ENCODE assay signal across 12 cellular contexts in genomic region chr7:20744913-20745587, GRCh38. TPM values are rescaled to one million over a fixed set of nuclear protein-coding genes. Genes with fewer than 3 reads are reported as not detected.
DNase-seq lines count a peak whose midpoint lies in the region; FAIRE-seq and TF ChIP-seq lines count a peak whose summit lies in the region.
"Had no signal": no experiment of that assay in that cellular context is flagged by ENCODE, and none has a peak within 500 bp of the region (broad histone marks: within the 10 kb centered on the region; RNA-seq: fewer than 3 reads in every experiment).

No MANE protein-coding gene starts in this region.

- no peak overlapping the region for H3K4ac ChIP-seq in neuronal stem cell (ENCODE audit: low read length)

- H3K4me1 ChIP-seq in PC-9 (replicated peaks; ENCODE audit: insufficient read depth): no peaks in the 10 kb centered on the region; the same call in 1 of the 2 replicates
- H3K4me1 ChIP-seq in keratinocyte (ENCODE audit: control insufficient read depth, extremely low read depth, insufficient read depth, low read length): no peaks in the 10 kb centered on the region
- H3K4me1 ChIP-seq in neuronal stem cell (ENCODE audit: control insufficient read depth in 2 of 2, insufficient read depth in 1 of 2, low read depth in 1 of 2, low read length in 2 of 2): peaks cover 2 to 9% of the 10 kb centered on the region in 2 donors
- no peaks in the 10 kb centered on the region for H3K4me1 ChIP-seq in stomach

- no peak overlapping the region for H2BK15ac ChIP-seq in neuronal stem cell (ENCODE audit: low read length)

- H4K8ac ChIP-seq in neuronal stem cell (ENCODE audit: low read depth, low read length): no peak overlapping the region

- H2BK12ac ChIP-seq in neuronal stem cell (ENCODE audit: low read length): no peak overlapping the region

- H2AFZ ChIP-seq in PC-9 (no peak overlapping the region), keratinocyte (ENCODE audit: control insufficient read depth, low read length) (no peak overlapping the region), neuronal stem cell (ENCODE audit: low read length) (no peak overlapping the region)

- H3K14ac ChIP-seq in neuronal stem cell (ENCODE audit: low read length): no peak overlapping the region

- H2BK5ac ChIP-seq in neuronal stem cell (ENCODE audit: low read length): no peak overlapping the region

- WGBS in neuronal stem cell (ENCODE audit: extremely low coverage in 2 of 2, insufficient read length in 2 of 2, insufficient replicate concordance in 1 of 2), 2 donors: no CpG with 5 or more reads among the region's 7 CpGs
- 41 to 54% (median 50%) methylated on average over 7 of the region's 7 CpGs for WGBS in stomach, 5 donors

- H3K27me3 ChIP-seq in PC-9 (ENCODE audit: insufficient read depth, low read depth) (no peaks in the 10 kb centered on the region), keratinocyte (ENCODE audit: control insufficient read depth, extremely low read depth, insufficient read depth, low read length) (no peaks in the 10 kb centered on the region), neuronal stem cell (ENCODE audit: control insufficient read depth in 3 of 3, insufficient read depth in 3 of 3, low read depth in 1 of 3, low read length in 3 of 3) (no peaks in the 10 kb centered on the region), stomach (no peaks in the 10 kb centered on the region)

- no peak overlapping the region for H3K18ac ChIP-seq in neuronal stem cell (ENCODE audit: low read length)

- H3K4me3 ChIP-seq in PC-9 (no peak overlapping the region), keratinocyte (ENCODE audit: control insufficient read depth in 2 of 3, extremely low read depth in 1 of 3, insufficient read depth in 2 of 3, low read depth in 1 of 3, low read length in 3 of 3) (no peak overlapping the region), neuronal stem cell (ENCODE audit: low read length in 2 of 2) (no peak overlapping the region), stomach (no peak overlapping the region)
- H3K4me3 ChIP-seq: skin epidermis had no signal

- H3K9me2 ChIP-seq in PC-9 (ENCODE audit: insufficient read depth): no peaks in the 10 kb centered on the region; the same call in 1 of the 2 replicates

- H3K79me2 ChIP-seq in PC-9 (ENCODE audit: low read depth): no peaks in the 10 kb centered on the region
- H3K79me2 ChIP-seq in keratinocyte (ENCODE audit: control insufficient read depth, insufficient read depth, low read length): no peaks in the 10 kb centered on the region

- no peak overlapping the region for H3K23ac ChIP-seq in neuronal stem cell (ENCODE audit: low read depth, low read length, poor library complexity)

- H4K91ac ChIP-seq in neuronal stem cell (ENCODE audit: low read depth, low read length, poor library complexity): no peak overlapping the region

- no peaks in the 10 kb centered on the region for H3K9me1 ChIP-seq in keratinocyte (ENCODE audit: control insufficient read depth, extremely low read depth, insufficient read depth, low read length)

- H3K9ac ChIP-seq in keratinocyte (ENCODE audit: control insufficient read depth, extremely low read depth, insufficient read depth, low read length) (no peak overlapping the region), neuronal stem cell (ENCODE audit: low read depth, low read length, poor library complexity) (no peak overlapping the region)

- H3K27ac ChIP-seq in PC-9: no peak overlapping the region
- no peak overlapping the region for H3K27ac ChIP-seq in keratinocyte (ENCODE audit: control insufficient read depth, insufficient read depth, low read length)
- H3K27ac ChIP-seq in neuronal stem cell (replicated peaks; ENCODE audit: low read length): no peak overlapping the region
- no peak overlapping the region for H3K27ac ChIP-seq in stomach
- H3K27ac ChIP-seq: skin epidermis had no signal

- no peak for FAIRE-seq in keratinocyte (lab: Jason Lieb, UNC)

- H3K79me1 ChIP-seq in neuronal stem cell (ENCODE audit: low read depth, low read length): no peaks in the 10 kb centered on the region

- CTCF ChIA-PET in PC-9 (lab: Charles Lee): no interaction called here

- dilution Hi-C loops in keratinocyte (cut with MboI; ENCODE audit: extremely low pct_ligation_motif_present, low sequenced_read_pairs): no loop called here

- TF ChIP-seq CTCF in PC-9 (conservative IDR thresholded peaks at IDR 0.05) (peak; percentile 50), keratinocyte (optimal IDR thresholded peaks at IDR 0.05 in 1 of 3, IDR thresholded peaks at IDR 0.05 in 1 of 3, conservative IDR thresholded peaks at IDR 0.05 in 1 of 3; ENCODE audit: extremely low read depth in 1 of 3, insufficient read depth in 2 of 3, low read length in 3 of 3) (peak; percentile 11 to 28 (median 23)), stomach (IDR thresholded peaks at IDR 0.05) (no peak)

- POLR2A ChIA-PET in PC-9 (lab: Charles Lee; ENCODE audit: unreplicated experiment): interaction anchor here (0.6 kb wide), 2 partner anchors 1127 to 1179 kb away, joined by 4 to 5 read pairs; no protein-coding TSS in a partner anchor

- H3K36me3 ChIP-seq in PC-9 (ENCODE audit: low read depth) (no peaks in the 10 kb centered on the region), keratinocyte (ENCODE audit: control insufficient read depth in 2 of 2, extremely low read depth in 1 of 2, insufficient read depth in 2 of 2, low read length in 2 of 2) (no peaks in the 10 kb centered on the region), neuronal stem cell (replicated peaks in 1 of 2; ENCODE audit: control insufficient read depth in 2 of 2, insufficient read depth in 2 of 2, low read length in 2 of 2) (no peaks in the 10 kb centered on the region), stomach (no peaks in the 10 kb centered on the region)

- H2AK5ac ChIP-seq in neuronal stem cell (ENCODE audit: low read depth, low read length): no peak overlapping the region

- H2BK120ac ChIP-seq in neuronal stem cell (ENCODE audit: low read depth, low read length): no peak overlapping the region

- no peak overlapping the region for H3K4me2 ChIP-seq in PC-9
- no peak overlapping the region for H3K4me2 ChIP-seq in keratinocyte (ENCODE audit: control insufficient read depth, extremely low read depth, insufficient read depth, low read depth, low read length)
- H3K4me2 ChIP-seq in neuronal stem cell (ENCODE audit: insufficient read depth, low read length, poor library complexity, severe bottlenecking): no peak overlapping the region

- DNase-seq in Daoy (ENCODE audit: low read depth): peak; percentile 55
- DNase-seq in NCI-H1092 treated with DMSO at 0.1 percent for 48 hours (lab: John Stamatoyannopoulos, UW): peak; percentile 88
- peak in 1 of 2 experiments; percentile 55 for DNase-seq in PC-9
- no peak for DNase-seq in keratinocyte (ENCODE audit: low read depth, low spot score)
- DNase-seq in DMS114 treated with DMSO at 0.1 percent for 48 hours (lab: John Stamatoyannopoulos, UW; ENCODE audit: unreplicated experiment): no peak
- no peak for DNase-seq in neuronal stem cell (ENCODE audit: low spot score)
- no peak for DNase-seq in stomach
- no peak for DNase-seq in effector CD8-positive, alpha-beta T cell (lab: John Stamatoyannopoulos, UW)
- DNase-seq: activated CD8-positive, alpha-beta T cell treated with anti-CD3 and anti-CD28 coated beads, Interleukin-2, amount 10 ng/mL, durations not matched to agents 7 days and 5 days; DMS79; stimulated activated naive CD4-positive, alpha-beta T cell had no signal

- intact Hi-C loops in PC-9 (cut with micrococcal nuclease; ENCODE audit: unreplicated experiment) (no loop called here), stomach (cut with DNase I; ENCODE audit: low total_unique reads) (no loop called here)

- H3F3A ChIP-seq in PC-9 (ENCODE audit: insufficient read depth, low read depth): no peaks in the 10 kb centered on the region

- H4K20me1 ChIP-seq in PC-9 (ENCODE audit: insufficient read depth) (no peaks in the 10 kb centered on the region), keratinocyte (ENCODE audit: control insufficient read depth, extremely low read depth, insufficient read depth, low read length) (no peaks in the 10 kb centered on the region)

- no peak for TF ChIP-seq EP300 in stomach (IDR thresholded peaks at IDR 0.05)

- TF ChIP-seq POLR2A in stomach (IDR thresholded peaks at IDR 0.05): no peak

- H3K9me3 ChIP-seq in PC-9 (ENCODE audit: insufficient read depth, low read depth) (no peaks in the 10 kb centered on the region), keratinocyte (ENCODE audit: control insufficient read depth, low read depth, low read length) (no peaks in the 10 kb centered on the region), neuronal stem cell (replicated peaks in 1 of 2; ENCODE audit: control insufficient read depth in 2 of 2, insufficient read depth in 1 of 2, low read depth in 1 of 2, low read length in 2 of 2) (no peaks in the 10 kb centered on the region), stomach (no peaks in the 10 kb centered on the region)

- BruUV-seq in PC-9 (replicated peaks; lab: Mats Ljungman, UMichigan): no TSS peak

RNA-seq across cellular contexts. Expression of gene SP8, which starts 41.6 kb away (rescaled TPM):
- total RNA-seq in Daoy (2014; rRNA removed; shearing (Covaris generic)): 2.0 and 3.1 TPM in 2 replicates
- total RNA-seq in PC-9 (2021) (not detected in 2 replicates), stomach (not detected)
- polyA plus RNA-seq in keratinocyte (0.03 to 0.17 TPM (median 0.16 TPM) in 3 replicates), stomach (not detected)
- 0.12 TPM for polyA plus RNA-seq in keratinocyte (2011; ENCODE audit: low read depth)
- polyA plus RNA-seq in keratinocyte (2011; cell fraction: cytosol; rRNA removed): 0.08 and 0.09 TPM in 2 replicates
- 0.22 and 0.32 TPM in 2 replicates for polyA plus RNA-seq in keratinocyte (2011; cell fraction: nucleus; rRNA removed)
- polyA plus RNA-seq in keratinocyte (2012; ENCODE audit: low replicate concordance): 0.17 and 0.28 TPM in 2 replicates
- 0.03 to 0.07 TPM (median 0.06 TPM) in 3 replicates for polyA minus RNA-seq in keratinocyte
- not detected for polyA minus RNA-seq in keratinocyte (2011; cell fraction: cytosol; rRNA and poly(A)+ RNA removed)
- 0.32 and 0.47 TPM in 2 replicates for polyA minus RNA-seq in keratinocyte (2011; cell fraction: nucleus; rRNA and poly(A)+ RNA removed)
- 54.8 TPM for polyA plus RNA-seq in neuronal stem cell (2013, experiment 1 of 2)
- polyA plus RNA-seq in neuronal stem cell (2013, experiment 2 of 2): 56.7 TPM
- total RNA-seq: activated CD8-positive, alpha-beta T cell treated with anti-CD3 and anti-CD28 coated beads, Interleukin-2, amount 10 ng/mL, durations not matched to agents 7 days and 5 days had no signal

Comparison
In these comparisons a context has a peak if more than half of its experiments do, and no peak if none do; other contexts are left out.
1. DNase-seq: peak in Daoy (single experiment) and NCI-H1092 treated with DMSO at 0.1 percent for 48 hours (single experiment); none in keratinocyte (single experiment), DMS114 treated with DMSO at 0.1 percent for 48 hours (single experiment), neuronal stem cell (single experiment), stomach (single experiment) and effector CD8-positive, alpha-beta T cell (single experiment).
2. CTCF ChIP-seq: peak in PC-9 (single experiment) and keratinocyte (3 of 3); none in stomach (0 of 7).